8 cellular contexts compared by ENCODE assay signal in the genomic region with DNA sequence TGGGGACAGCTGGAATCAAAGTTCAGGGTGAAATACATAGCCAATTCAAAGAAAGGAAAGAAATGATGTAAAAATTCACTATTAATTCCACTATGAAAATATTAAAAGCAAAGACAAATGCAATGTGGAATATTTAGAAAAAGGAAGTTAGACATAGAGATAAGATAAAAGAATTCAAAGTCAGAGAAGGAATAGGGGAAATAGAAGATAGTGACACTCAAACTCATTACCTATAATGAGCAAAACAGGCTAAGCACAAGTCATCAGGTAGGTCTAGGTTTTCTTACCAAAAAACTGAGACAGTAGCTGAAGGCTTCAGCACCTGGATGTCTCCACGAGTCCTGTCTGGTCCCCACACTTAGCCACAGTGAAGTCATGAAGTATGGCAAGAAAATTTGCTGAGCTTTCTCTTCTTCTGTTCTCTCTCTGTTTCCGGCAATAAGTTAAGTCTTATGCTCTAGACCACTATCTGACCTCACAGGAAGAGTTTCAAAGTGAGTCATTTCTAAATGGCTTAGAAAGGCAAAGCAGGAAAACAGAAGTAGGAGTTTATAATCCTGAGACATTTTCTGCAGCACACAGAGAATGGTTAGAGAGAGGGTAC. TPM values are rescaled to one million over a fixed set of nuclear protein-coding genes. Genes with fewer than 3 reads are reported as not detected.
DNase-seq lines count a peak whose midpoint lies in the region; TF ChIP-seq lines count a peak whose summit lies in the region.

A gene (minus strand): TSS at position 369 of the 604 bp plus-strand sequence. CDS start 6,174 bp downstream, outside the sequence.

- no peaks in the 10 kb centered on the region for H3K27me3 ChIP-seq in sigmoid colon

- peak within 1 kb of the TSS; percentile 22 to 49 (median 24) for H3K27ac ChIP-seq in sigmoid colon

- DNase-seq in activated naive CD4-positive, alpha-beta T cell treated with Interleukin-2 at 50 U/mL for 16 hours: peak; percentile 28
- no peak for DNase-seq in activated naive CD4-positive, alpha-beta T cell treated with anti-CD3 and anti-CD28 coated beads, Interleukin-2, amount 50 U/mL, for 16 hours
- DNase-seq in LHCN-M2 (ENCODE audit: low read depth): peak; percentile 63
- peak; percentile 16 for DNase-seq in activated T-cell treated with anti-CD3 and anti-CD28 coated beads for 24 hours (ENCODE audit: low read depth)
- peak; percentile 66 for DNase-seq in foreskin melanocyte
- no peak for DNase-seq in sigmoid colon
- DNase-seq in T1000 (lab: John Stamatoyannopoulos, UW): no peak
- no peak for DNase-seq in SK-N-DZ (ENCODE audit: low spot score)

- H3K4me1 ChIP-seq in sigmoid colon: no peaks in the 10 kb centered on the region

- intact Hi-C loops in sigmoid colon (cut with DNase I): no loop called here

- peak in 1 of 2 donors; percentile 59 for TF ChIP-seq POLR2A in sigmoid colon (IDR thresholded peaks at IDR 0.05)

- no peak for TF ChIP-seq CTCF in sigmoid colon (IDR thresholded peaks at IDR 0.05)

- peak within 1 kb of the TSS in 2 of 4 donors; percentile 17 to 30 for H3K4me3 ChIP-seq in sigmoid colon

- H3K36me3 ChIP-seq in sigmoid colon: no peaks in the 10 kb centered on the region

- no peak for TF ChIP-seq EP300 in sigmoid colon (IDR thresholded peaks at IDR 0.05)

- no peaks in the 10 kb centered on the region for H3K9me3 ChIP-seq in sigmoid colon

- 33 to 67% methylated on average over 2 of the region's 2 CpGs for WGBS in sigmoid colon, 2 donors

RNA-seq across cellular contexts. Expression of the gene that starts here (rescaled TPM):
- 1.5 and 2.1 TPM in 2 replicates for total RNA-seq in LHCN-M2 (2014; rRNA removed)
- 0.32 TPM for polyA plus RNA-seq in LHCN-M2 (2012)
- 10 to 100 TPM in 3 of 4 donors, 1 to 10 TPM in 1; 6.6 to 16.8 (median 12.2) TPM for total RNA-seq in sigmoid colon
- 10 to 100 TPM in 1 of 3 donors, 1 to 10 TPM in 2; 7.6 to 27.3 (median 9.0) TPM for polyA plus RNA-seq in sigmoid colon
- polyA plus RNA-seq in SK-N-DZ (2014; cell fraction: cytosol; rRNA removed): not detected in 2 replicates
- not detected in 2 replicates for polyA plus RNA-seq in SK-N-DZ (2014; cell fraction: nucleus; rRNA removed)

Comparison
In these comparisons a context has a peak if more than half of its experiments do, and no peak if none do; other contexts are left out.
1. DNase-seq: peak in activated naive CD4-positive, alpha-beta T cell treated with Interleukin-2 at 50 U/mL for 16 hours (single experiment), LHCN-M2 (single experiment), activated T-cell treated with anti-CD3 and anti-CD28 coated beads for 24 hours (single experiment) and foreskin melanocyte (single experiment); none in activated naive CD4-positive, alpha-beta T cell treated with anti-CD3 and anti-CD28 coated beads, Interleukin-2, amount 50 U/mL, for 16 hours (single experiment), sigmoid colon (single experiment), T1000 (single experiment) and SK-N-DZ (single experiment).